ENCODE assay signal across 25 cellular contexts in genomic region chr2:182133195-182133891, GRCh38.
DNase-seq lines count a peak whose midpoint lies in the region; ATAC-seq and TF ChIP-seq lines count a peak whose summit lies in the region.
"Had no signal": no experiment of that assay in that cellular context is flagged by ENCODE, and none has a peak within 500 bp of the region (broad histone marks: within the 10 kb centered on the region; RNA-seq: fewer than 3 reads in every experiment).

No MANE protein-coding gene starts in this region.

- ATAC-seq in SK-N-SH treated with all-trans-retinoic acid at 6 μM for 48 hours = peak; percentile 50
- ATAC-seq in HG02610 (IDR thresholded peaks at IDR 0.05; ENCODE audit: unreplicated experiment) = no peak
- ATAC-seq in Right ventricle myocardium inferior = no peak
- ATAC-seq: HepG2, left colon, WTC11 had no signal

- DNase-seq in HCEC 1CT (peak; percentile 78), fibroblast of gingiva (ENCODE audit: low read depth) (peak; percentile 2), renal cortical epithelial cell (ENCODE audit: low read depth) (peak; percentile 52), H4 (ENCODE audit: low spot score) (no peak), cerebellar nuclear complex (lab: John Stamatoyannopoulos, UW) (no peak), Right ventricle myocardium inferior (ENCODE audit: missing footprints) (no peak)
- DNase-seq: activated CD4-positive, alpha-beta memory T cell treated with anti-CD3 and anti-CD28 coated beads, Interleukin-2, amount 10 ng/mL, durations not matched to agents 7 days and 5 days; activated naive CD8-positive, alpha-beta T cell treated with anti-CD3 and anti-CD28 coated beads, Interleukin-2, amount 10 ng/mL, durations not matched to agents 7 days and 5 days; CD4-positive, CD25-positive, alpha-beta regulatory T cell; colonic mucosa; esophagus squamous epithelium; glutamatergic neuron; left colon; naive B cell; NCI-H1092; NCI-H2029; occipital lobe; Right ventricle myocardium superior; small intestine; stimulated activated CD4-positive, alpha-beta T cell treated with anti-CD3 and anti-CD28 coated beads, Interleukin-2, amount 100 ng/mL, for 24 hours; T-helper 9 cell had no signal

- intact Hi-C loops in Right ventricle myocardium inferior (cut with DNase I) = no loop called here

TF ChIP-seq in SK-N-SH treated with all-trans-retinoic acid at 6 μM for 48 hours, 23 proteins besides CTCF, POLR2A, EP300 and RAD21:
- TF ChIP-seq ZNF565 (CRISPR knock-in tag; conservative IDR thresholded peaks at IDR 0.05; ENCODE audit: low read depth) = no peak
- peak; percentile 65 for TF ChIP-seq ISL1 (CRISPR knock-in tag; IDR thresholded peaks at IDR 0.05)

Comparison
In these comparisons a context has a peak if more than half of its experiments do, and no peak if none do; other contexts are left out.
1. DNase-seq: peak in HCEC 1CT (single experiment), fibroblast of gingiva (single experiment) and renal cortical epithelial cell (single experiment); none in H4 (single experiment), cerebellar nuclear complex (0 of 2) and Right ventricle myocardium inferior (single experiment).